ENCODE assay signal across 25 cellular contexts in genomic region chr1:230809205-230809990, GRCh38. TPM values are rescaled to one million over a fixed set of nuclear protein-coding genes. Genes with fewer than 3 reads are reported as not detected.
A peak's percentile ranks its signal among the peaks of the same experiment; 100 is the strongest.
DNase-seq lines count a peak whose midpoint lies in the region; ATAC-seq and TF ChIP-seq lines count a peak whose summit lies in the region.
"Had no signal": no experiment of that assay in that cellular context is flagged by ENCODE, and none has a peak within 500 bp of the region (broad histone marks: within the 10 kb centered on the region; RNA-seq: fewer than 3 reads in every experiment).

No MANE protein-coding gene starts in this region.

- H3K4me1 Mint-ChIP-seq in activated CD8-positive, alpha-beta T cell treated with anti-CD3 and anti-CD28 coated beads, Interleukin-2, amount 10 ng/mL, durations not matched to agents 7 days and 5 days (ENCODE audit: low read depth): no peaks in the 10 kb centered on the region
- H3K4me1 Mint-ChIP-seq in activated CD8-positive, alpha-beta T cell treated with anti-CD3 and anti-CD28 coated beads for 36 hours (ENCODE audit: low read depth): no peaks in the 10 kb centered on the region
- H3K4me1 Mint-ChIP-seq: activated CD8-positive, alpha-beta memory T cell treated with anti-CD3 and anti-CD28 coated beads, Interleukin-2, amount 10 ng/mL, durations not matched to agents 7 days and 5 days; B cell had no signal

- no peaks in the 10 kb centered on the region for H3K9me2 ChIP-seq in SK-N-SH

- intact Hi-C loops in activated CD8-positive, alpha-beta T cell treated with anti-CD3 and anti-CD28 coated beads for 36 hours (cut with micrococcal nuclease): no loop called here

- H3K36me3 Mint-ChIP-seq in activated CD8-positive, alpha-beta T cell treated with anti-CD3 and anti-CD28 coated beads, Interleukin-2, amount 10 ng/mL, durations not matched to agents 7 days and 5 days (ENCODE audit: low read depth): no peaks in the 10 kb centered on the region
- H3K36me3 Mint-ChIP-seq in activated CD8-positive, alpha-beta T cell treated with anti-CD3 and anti-CD28 coated beads for 36 hours (ENCODE audit: low read depth): peaks cover 6% of the 10 kb centered on the region

- no peak for ATAC-seq in activated CD8-positive, alpha-beta T cell treated with anti-CD3 and anti-CD28 coated beads, Interleukin-2, amount 10 ng/mL, durations not matched to agents 7 days and 5 days
- no peak for ATAC-seq in activated CD8-positive, alpha-beta T cell treated with anti-CD3 and anti-CD28 coated beads for 36 hours
- ATAC-seq in GM21723 (IDR thresholded peaks at IDR 0.05; ENCODE audit: unreplicated experiment) (no peak), HG02623 (IDR thresholded peaks at IDR 0.05; ENCODE audit: unreplicated experiment) (no peak)
- ATAC-seq: activated CD8-positive, alpha-beta memory T cell treated with anti-CD3 and anti-CD28 coated beads, Interleukin-2, amount 10 ng/mL, durations not matched to agents 7 days and 5 days; activated naive CD4-positive, alpha-beta T cell treated with anti-CD3 and anti-CD28 coated beads, Interleukin-2, amount 50 U/mL, for 72 hours had no signal

- H3K79me2 ChIP-seq in SK-N-SH (ENCODE audit: insufficient read depth): no peaks in the 10 kb centered on the region

- no peak for TF ChIP-seq RAD21 in SK-N-SH (IDR thresholded peaks at IDR 0.05; ENCODE audit: low read length)

- H3K9me3 ChIP-seq in stomach smooth muscle (ENCODE audit: control insufficient read depth in 2 of 2, low read length in 2 of 2) (peaks cover 0 to 5% of the 10 kb centered on the region in 2 donors), SK-N-SH (peaks cover 9% of the 10 kb centered on the region; the same call in 1 of the 2 replicates)

- H3K4me3 Mint-ChIP-seq in activated CD8-positive, alpha-beta T cell treated with anti-CD3 and anti-CD28 coated beads, Interleukin-2, amount 10 ng/mL, durations not matched to agents 7 days and 5 days: no peak overlapping the region
- no peak overlapping the region for H3K4me3 Mint-ChIP-seq in activated CD8-positive, alpha-beta T cell treated with anti-CD3 and anti-CD28 coated beads for 36 hours
- H3K4me3 Mint-ChIP-seq: activated CD8-positive, alpha-beta memory T cell treated with anti-CD3 and anti-CD28 coated beads, Interleukin-2, amount 10 ng/mL, durations not matched to agents 7 days and 5 days; activated T-helper 1 cell treated with anti-CD3 and anti-CD28 coated beads, Interleukin-12 subunit alpha, Interleukin-12 subunit beta, Interleukin-2, Interleukin-4 antibody, amounts not matched to agents 30 ng/mL and 10 ng/mL and 1 ng/mL, durations not matched to agents 14 hours and 24 hours and 36 hours; B cell; neural crest cell had no signal

- H3K27me3 Mint-ChIP-seq in activated CD8-positive, alpha-beta T cell treated with anti-CD3 and anti-CD28 coated beads, Interleukin-2, amount 10 ng/mL, durations not matched to agents 7 days and 5 days (ENCODE audit: low read depth): peaks cover 8% of the 10 kb centered on the region
- peaks cover 4% of the 10 kb centered on the region for H3K27me3 Mint-ChIP-seq in activated CD8-positive, alpha-beta T cell treated with anti-CD3 and anti-CD28 coated beads for 36 hours

- H3K27me3 ChIP-seq in layer of hippocampus (ENCODE audit: control insufficient read depth, insufficient read depth, low read length) (no peaks in the 10 kb centered on the region), stomach smooth muscle (ENCODE audit: control insufficient read depth in 1 of 2, insufficient read depth in 2 of 2, low read length in 2 of 2) (no peaks in the 10 kb centered on the region), SK-N-SH (ENCODE audit: insufficient read depth) (no peaks in the 10 kb centered on the region)
- H3K27me3 ChIP-seq: stomach had no signal

- no peaks in the 10 kb centered on the region for H4K20me1 ChIP-seq in SK-N-SH (ENCODE audit: insufficient read depth)

- POLR2A ChIA-PET in activated CD8-positive, alpha-beta T cell treated with anti-CD3 and anti-CD28 coated beads, Interleukin-2, amount 10 ng/mL, durations not matched to agents 7 days and 5 days (lab: Charles Lee): no interaction called here
- POLR2A ChIA-PET in activated CD8-positive, alpha-beta T cell treated with anti-CD3 and anti-CD28 coated beads for 36 hours (lab: Charles Lee): no interaction called here
- POLR2A ChIA-PET in SK-N-SH (lab: Yijun Ruan, JAX): no interaction called here

- no peak overlapping the region for H3K4me3 ChIP-seq in stomach smooth muscle (ENCODE audit: low read length in 2 of 2)
- H3K4me3 ChIP-seq in SK-N-SH (ENCODE audit: low read depth in 2 of 2, low read length in 1 of 2): no peak overlapping the region
- H3K4me3 ChIP-seq: GM23248, stomach had no signal

- H3K4me1 ChIP-seq in stomach smooth muscle (ENCODE audit: control insufficient read depth, insufficient read depth, low read length) (peaks cover 17% of the 10 kb centered on the region), SK-N-SH (ENCODE audit: control insufficient read depth in 1 of 2, insufficient read depth in 2 of 2, low read depth in 1 of 2, low read length in 1 of 2) (no peaks in the 10 kb centered on the region)

- TF ChIP-seq CTCF in activated CD8-positive, alpha-beta T cell treated with anti-CD3 and anti-CD28 coated beads for 36 hours (IDR thresholded peaks at IDR 0.05): no peak
- TF ChIP-seq CTCF in SK-N-SH (IDR thresholded peaks at IDR 0.05): no peak

- no peak overlapping the region for H3K4me2 ChIP-seq in SK-N-SH

- H2AFZ ChIP-seq in SK-N-SH (ENCODE audit: low read depth): no peak overlapping the region
- H2AFZ ChIP-seq: GM23248 had no signal

- peak; percentile 13 for DNase-seq in activated CD8-positive, alpha-beta T cell treated with anti-CD3 and anti-CD28 coated beads, Interleukin-2, amount 10 ng/mL, durations not matched to agents 7 days and 5 days
- DNase-seq in activated CD8-positive, alpha-beta T cell treated with anti-CD3 and anti-CD28 coated beads for 36 hours: no peak
- peak in 10 of 61 donors; percentile 22 to 74 (median 34) for DNase-seq in caudate nucleus (lab: John Stamatoyannopoulos, UW)
- no peak for DNase-seq in SK-N-SH
- DNase-seq: activated CD4-positive, alpha-beta T cell treated with anti-CD3 and anti-CD28 coated beads for 1 hour; activated CD8-positive, alpha-beta memory T cell treated with anti-CD3 and anti-CD28 coated beads, Interleukin-2, amount 10 ng/mL, durations not matched to agents 7 days and 5 days; aorta; DMS53; GM23248; NCI-H1417; NCI-H2081 treated with DMSO at 0.1 percent for 48 hours; NCI-H510A; NK-92 treated with Interleukin-12 subunit alpha and Interleukin-12 subunit beta, amount 100 ng/mL, for 24 hours; posterior cingulate gyrus; stomach; T-helper 1 cell had no signal

- H3K9me3 Mint-ChIP-seq in activated CD8-positive, alpha-beta T cell treated with anti-CD3 and anti-CD28 coated beads, Interleukin-2, amount 10 ng/mL, durations not matched to agents 7 days and 5 days (ENCODE audit: insufficient read depth): peaks cover 19% of the 10 kb centered on the region
- peaks cover 17% of the 10 kb centered on the region for H3K9me3 Mint-ChIP-seq in activated CD8-positive, alpha-beta T cell treated with anti-CD3 and anti-CD28 coated beads for 36 hours

- H3K27ac ChIP-seq in caudate nucleus (ENCODE audit: low read depth, low read length) (peak overlapping the region; percentile 98), layer of hippocampus (ENCODE audit: low read depth, low read length) (peak overlapping the region; percentile 92), stomach smooth muscle (ENCODE audit: low read length) (peak overlapping the region; percentile 7), SK-N-SH (ENCODE audit: low read depth in 2 of 2, low read length in 1 of 2) (no peak overlapping the region)
- H3K27ac ChIP-seq: epithelial cell of prostate, GM23248 had no signal

- H3K36me3 ChIP-seq in stomach smooth muscle (ENCODE audit: control insufficient read depth in 2 of 2, insufficient read depth in 2 of 2, low read length in 2 of 2) (no peaks in the 10 kb centered on the region), SK-N-SH (replicated peaks in 1 of 2; ENCODE audit: control insufficient read depth in 1 of 2, insufficient read depth in 2 of 2, low read length in 1 of 2) (no peaks in the 10 kb centered on the region)
- H3K36me3 ChIP-seq: stomach had no signal

- H3K9ac ChIP-seq in stomach smooth muscle (ENCODE audit: low read length in 2 of 2) (no peak overlapping the region), SK-N-SH (no peak overlapping the region)
- H3K9ac ChIP-seq: GM23248 had no signal

- 46% methylated on average over 9 of the region's 9 CpGs for WGBS in SK-N-SH (ENCODE audit: low lambda C conversion rate)

- TF ChIP-seq EP300 in SK-N-SH (IDR thresholded peaks at IDR 0.05; ENCODE audit: borderline replicate concordance in 1 of 2, low read depth in 1 of 2, low read length in 1 of 2): no peak

- H3F3A ChIP-seq in SK-N-SH (replicated peaks; ENCODE audit: insufficient read depth): no peaks in the 10 kb centered on the region

- CTCF ChIA-PET in activated CD8-positive, alpha-beta T cell treated with anti-CD3 and anti-CD28 coated beads, Interleukin-2, amount 10 ng/mL, durations not matched to agents 7 days and 5 days (lab: Charles Lee): no interaction called here
- CTCF ChIA-PET in activated CD8-positive, alpha-beta T cell treated with anti-CD3 and anti-CD28 coated beads for 36 hours (lab: Charles Lee): no interaction called here
- CTCF ChIA-PET in SK-N-SH (lab: Yijun Ruan, JAX): interaction anchor here (0.7 kb wide), 1 partner anchor 48 kb away, joined by 3 read pairs; no protein-coding TSS in a partner anchor

- H3K27ac Mint-ChIP-seq in activated CD8-positive, alpha-beta T cell treated with anti-CD3 and anti-CD28 coated beads, Interleukin-2, amount 10 ng/mL, durations not matched to agents 7 days and 5 days: no peak overlapping the region
- no peak overlapping the region for H3K27ac Mint-ChIP-seq in activated CD8-positive, alpha-beta T cell treated with anti-CD3 and anti-CD28 coated beads for 36 hours
- H3K27ac Mint-ChIP-seq: activated CD8-positive, alpha-beta memory T cell treated with anti-CD3 and anti-CD28 coated beads, Interleukin-2, amount 10 ng/mL, durations not matched to agents 7 days and 5 days; activated naive CD4-positive, alpha-beta T cell treated with anti-CD3 and anti-CD28 coated beads, Interleukin-2, amount 50 U/mL, for 72 hours; activated T-helper 1 cell treated with anti-CD3 and anti-CD28 coated beads, Interleukin-12 subunit alpha, Interleukin-12 subunit beta, Interleukin-2, Interleukin-4 antibody, amounts not matched to agents 30 ng/mL and 10 ng/mL and 1 ng/mL, durations not matched to agents 14 hours and 24 hours and 36 hours; B cell had no signal

TF ChIP-seq in SK-N-SH, 30 proteins besides CTCF, POLR2A, EP300 and RAD21 (continues in another document):
- TF ChIP-seq ELF1 (IDR thresholded peaks at IDR 0.05) (no peak), SIN3A (IDR thresholded peaks at IDR 0.05; ENCODE audit: borderline replicate concordance, low read depth, low read length) (no peak), FOSL2 (IDR thresholded peaks at IDR 0.05; ENCODE audit: borderline replicate concordance, low read depth) (no peak)

RNA-seq across cellular contexts. Expression of gene C1orf198, which starts 58.9 kb away (rescaled TPM):
- total RNA-seq in activated CD8-positive, alpha-beta T cell treated with anti-CD3 and anti-CD28 coated beads, Interleukin-2, amount 10 ng/mL, durations not matched to agents 7 days and 5 days: 1 to 10 TPM; 2.5 to 2.6 TPM
- total RNA-seq in activated CD8-positive, alpha-beta T cell treated with anti-CD3 and anti-CD28 coated beads for 36 hours: 1 to 10 TPM; 6.2 to 6.9 TPM
- 12.3 and 19.4 TPM in 2 replicates for polyA plus RNA-seq in SK-N-SH (2012; rRNA removed)
- polyA plus RNA-seq in SK-N-SH (2012; cell fraction: cytosol; rRNA removed): 12.2 and 15.5 TPM in 2 replicates
- 52.5 and 59.9 TPM in 2 replicates for polyA plus RNA-seq in SK-N-SH (2012; cell fraction: nucleus; rRNA removed)

Comparison
In these comparisons a context has a peak if more than half of its experiments do, and no peak if none do; other contexts are left out.
1. H3K27ac ChIP-seq: peak in caudate nucleus (single experiment), layer of hippocampus (single experiment) and stomach smooth muscle (single experiment); none in SK-N-SH (0 of 2).